In genomic region chr4:153151535-153152452, GRCh38 we compare ENCODE assay signal across 8 cellular contexts. TPM values are rescaled to one million over a fixed set of nuclear protein-coding genes. Genes with fewer than 3 reads are reported as not detected.
DNase-seq lines count a peak whose midpoint lies in the region; ATAC-seq and TF ChIP-seq lines count a peak whose summit lies in the region.

No MANE protein-coding gene starts in this region.

- H3K4me2 ChIP-seq in neural cell (ENCODE audit: low read length): peak overlapping the region; percentile 83

- H2AFZ ChIP-seq in neural cell (ENCODE audit: low read depth, low read length): peak overlapping the region; percentile 93

- H4K20me1 ChIP-seq in neural cell (ENCODE audit: insufficient read depth): no peaks in the 10 kb centered on the region

- TF ChIP-seq CTCF in epithelial cell of proximal tubule (conservative IDR thresholded peaks at IDR 0.05; ENCODE audit: low read depth, low read length): no peak
- TF ChIP-seq CTCF in neural cell (IDR thresholded peaks at IDR 0.05; ENCODE audit: poor library complexity, severe bottlenecking): no peak

- H3K9me2 ChIP-seq in neural cell (ENCODE audit: insufficient read depth, low read length): no peaks in the 10 kb centered on the region

- H3K27me3 ChIP-seq in neural cell (ENCODE audit: insufficient read depth, low read depth, low read length): no peaks in the 10 kb centered on the region
- H3K27me3 ChIP-seq in aorta (ENCODE audit: control insufficient read depth in 1 of 2, insufficient read depth in 2 of 2, low read length in 1 of 2): no peaks in the 10 kb centered on the region

- H3K4me1 Mint-ChIP-seq in T-cell: peaks cover 25 to 40% (median 31%) of the 10 kb centered on the region in 3 donors

- 26 to 29% methylated on average over 31 of the region's 31 CpGs for WGBS in aorta, 2 donors

- intact Hi-C loops in aorta (cut with DNase I): loop anchor here in 1 of 2 donors (5.0 kb wide), 1 partner anchor 71 kb away; no protein-coding TSS in a partner anchor

- H3K4me1 ChIP-seq in aorta (ENCODE audit: control insufficient read depth in 1 of 2, insufficient read depth in 2 of 2, low read length in 2 of 2): no peaks in the 10 kb centered on the region

- H3K4me3 ChIP-seq in epithelial cell of proximal tubule (ENCODE audit: low read depth, low read length) (peak overlapping the region; percentile 67), neural cell (ENCODE audit: low read length) (peak overlapping the region; percentile 89), aorta (ENCODE audit: low read length in 2 of 2) (no peak overlapping the region)

- H3K27ac ChIP-seq in neural cell (ENCODE audit: low read length) (peak overlapping the region; percentile 98), aorta (ENCODE audit: low read depth in 1 of 2, low read length in 2 of 2) (no peak overlapping the region)

- POLR2A ChIA-PET in T-cell (lab: Charles Lee): interaction anchor here in 1 of 2 donors (0.7 kb wide), 2 partner anchors 163 to 179 kb away, joined by 3 read pairs; no protein-coding TSS in a partner anchor

- ATAC-seq in T-cell (replicated peaks in 1 of 4): peak in 1 of 4 experiments; percentile 11
- ATAC-seq in aorta (ENCODE audit: low FRiP score): no peak
- no peak for ATAC-seq in HG02884 (IDR thresholded peaks at IDR 0.05; ENCODE audit: unreplicated experiment)

- peaks cover 15% of the 10 kb centered on the region for H3F3A ChIP-seq in neural cell (ENCODE audit: insufficient read depth, low read length, poor library complexity, severe bottlenecking)

- peaks cover 47% of the 10 kb centered on the region for H3K79me2 ChIP-seq in neural cell (replicated peaks; ENCODE audit: insufficient read depth, low read length)

- no peak overlapping the region for H3K27ac Mint-ChIP-seq in T-cell

- peak; percentile 57 for TF ChIP-seq EP300 in neural cell (conservative IDR thresholded peaks at IDR 0.05; ENCODE audit: poor library complexity, severe bottlenecking)

- peak; percentile 66 for DNase-seq in activated CD8-positive, alpha-beta memory T cell treated with anti-CD3 and anti-CD28 coated beads for 24 hours
- DNase-seq in activated CD8-positive, alpha-beta memory T cell treated with anti-CD3 and anti-CD28 coated beads, Interleukin-2, amount 50 U/mL, for 48 hours: no peak
- DNase-seq in NCI-H128 (lab: John Stamatoyannopoulos, UW; ENCODE audit: unreplicated experiment): peak; percentile 80
- DNase-seq in T-cell: peak in 19 of 34 experiments; percentile 5 to 50 (median 21)
- no peak for DNase-seq in epithelial cell of proximal tubule (ENCODE audit: low read depth)
- peak; percentile 70 to 80 for DNase-seq in aorta

- TF ChIP-seq RAD21 in neural cell (conservative IDR thresholded peaks at IDR 0.05): no peak

- H3K36me3 Mint-ChIP-seq in T-cell: no peaks in the 10 kb centered on the region

- H3K9me3 ChIP-seq in neural cell (ENCODE audit: low read length): no peaks in the 10 kb centered on the region
- no peaks in the 10 kb centered on the region for H3K9me3 ChIP-seq in aorta (ENCODE audit: control insufficient read depth, low read length)

- H3K9me3 Mint-ChIP-seq in T-cell: no peaks in the 10 kb centered on the region

- CTCF ChIA-PET in T-cell (lab: Charles Lee): interaction anchor here in 1 of 2 donors (0.6 to 1.1 kb wide), 3 partner anchors 9 to 422 kb away, joined by 3 read pairs; no protein-coding TSS in a partner anchor

- H3K9ac ChIP-seq in neural cell (ENCODE audit: low read length): peak overlapping the region; percentile 97

- no peaks in the 10 kb centered on the region for H3K27me3 Mint-ChIP-seq in T-cell

- peak overlapping the region in 2 of 3 donors; percentile 85 to 94 for H3K4me3 Mint-ChIP-seq in T-cell

- H3K36me3 ChIP-seq in neural cell (ENCODE audit: insufficient read depth, low read length) (no peaks in the 10 kb centered on the region), aorta (ENCODE audit: control insufficient read depth in 1 of 2, insufficient read depth in 2 of 2, low read length in 1 of 2) (no peaks in the 10 kb centered on the region)

TF ChIP-seq in neural cell, 6 proteins besides CTCF, POLR2A, EP300 and RAD21:
- TF ChIP-seq REST (IDR thresholded peaks at IDR 0.05; ENCODE audit: borderline replicate concordance) (no peak), MXI1 (conservative IDR thresholded peaks at IDR 0.05; ENCODE audit: poor library complexity, severe bottlenecking) (peak; percentile 44), SMC3 (conservative IDR thresholded peaks at IDR 0.05; ENCODE audit: poor library complexity) (peak; percentile 14), POLR2AphosphoS5 (IDR thresholded peaks at IDR 0.05) (peak; percentile 17)
TF ChIP-seq in neural cell: peak in this region for 3.

RNA-seq across cellular contexts. Expression of gene TRIM2, which starts 52.4 kb away (rescaled TPM):
- 1 to 10 TPM; 3.5 to 8.4 (median 4.4) TPM for total RNA-seq in T-cell
- 38.2 and 40.8 TPM in 2 replicates for total RNA-seq in epithelial cell of proximal tubule
- 218 and 261 TPM in 2 replicates for polyA plus RNA-seq in neural cell
- 723 and 816 TPM in 2 replicates for polyA minus RNA-seq in neural cell
- 10 to 100 TPM; 27.6 to 53.4 TPM for total RNA-seq in aorta
- 10 to 100 TPM in 1 of 2 donors, 1 to 10 TPM in 1; 7.5 to 10.2 TPM for polyA plus RNA-seq in aorta

Comparison
In these comparisons a context has a peak if more than half of its experiments do, and no peak if none do; other contexts are left out.
1. DNase-seq: peak in activated CD8-positive, alpha-beta memory T cell treated with anti-CD3 and anti-CD28 coated beads for 24 hours (single experiment), NCI-H128 (single experiment), T-cell (19 of 34) and aorta (2 of 2); none in activated CD8-positive, alpha-beta memory T cell treated with anti-CD3 and anti-CD28 coated beads, Interleukin-2, amount 50 U/mL, for 48 hours (single experiment) and epithelial cell of proximal tubule (single experiment).
2. H3K4me3 ChIP-seq: peak in epithelial cell of proximal tubule (single experiment) and neural cell (single experiment); none in aorta (0 of 2).